ENCODE assay signal across 8 cellular contexts in the genomic region with DNA sequence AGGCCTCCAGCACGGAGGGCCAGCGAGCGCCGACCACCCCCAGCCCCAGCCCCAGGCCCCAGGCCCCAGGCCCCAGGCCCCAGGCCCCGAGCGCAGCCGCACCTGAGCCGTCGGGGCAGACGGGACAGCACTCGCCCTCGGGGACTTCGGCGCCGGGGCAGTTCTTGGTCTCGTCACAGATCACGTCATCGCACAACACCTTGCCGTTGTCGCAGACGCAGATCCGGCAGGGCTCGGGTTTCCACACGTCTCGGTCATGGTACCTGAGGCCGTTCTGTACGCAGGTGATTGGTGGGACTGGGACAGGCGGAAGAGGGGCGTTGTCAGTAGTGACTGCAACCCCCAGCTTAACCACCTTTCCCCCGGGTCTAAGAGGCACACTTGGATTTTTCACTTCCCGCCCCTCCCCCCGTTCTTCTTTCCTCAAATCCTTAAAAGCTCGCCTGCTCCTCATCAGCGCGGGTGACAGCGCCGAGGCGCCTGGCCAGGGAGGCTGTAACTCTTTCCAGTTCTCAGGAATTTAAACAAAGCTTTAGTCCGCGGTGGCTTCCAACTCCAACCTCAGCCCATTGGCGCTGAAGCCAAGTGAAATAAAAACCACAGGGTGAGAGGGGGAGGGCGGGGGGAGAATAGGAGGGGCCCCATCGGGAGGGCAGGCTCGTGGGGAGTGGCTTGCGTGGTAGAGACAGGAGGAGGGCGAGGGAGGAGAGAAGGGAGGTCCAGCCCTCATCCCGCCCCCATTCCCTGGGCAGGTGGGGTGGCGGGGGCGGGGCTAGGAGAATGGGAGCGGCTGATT.
DNase-seq lines count a peak whose midpoint lies in the region; ATAC-seq and TF ChIP-seq lines count a peak whose summit lies in the region.

No MANE protein-coding gene starts in this region.

- no peaks in the 10 kb centered on the region; the same call in 1 of the 2 replicates for H3K4me1 ChIP-seq in iPS DF 6.9 (ENCODE audit: control insufficient read depth, insufficient read depth, low read length)

- H3K4me3 ChIP-seq in NB4 (ENCODE audit: low read depth, low read length) (no peak overlapping the region), iPS DF 6.9 (ENCODE audit: low read length) (peak overlapping the region; percentile 50; the same call in 1 of the 2 replicates), skeletal muscle cell (ENCODE audit: low read depth, low read length) (peak overlapping the region; percentile 98)

- DNase-seq in Ammon's horn (ENCODE audit: low spot score), result peak; percentile 54
- peak; percentile 88 for DNase-seq in GM20000 (ENCODE audit: low spot score)
- peak; percentile 66 for DNase-seq in NB4 (ENCODE audit: low read depth)
- DNase-seq in T-helper 2 cell, result peak; percentile 46 to 83 (median 76)
- peak; percentile 98 for DNase-seq in astrocyte of the hippocampus (ENCODE audit: low read depth, low spot score)
- DNase-seq in iPS DF 6.9 (ENCODE audit: low read depth, low spot score), result no peak
- DNase-seq in skeletal muscle cell (ENCODE audit: low read depth), result peak; percentile 83

- H3K27ac ChIP-seq in iPS DF 6.9 (ENCODE audit: low read length), result no peak overlapping the region

- no peak for TF ChIP-seq POLR2A in NB4 (IDR thresholded peaks at IDR 0.05; ENCODE audit: extremely low read depth, insufficient read length)

- H3K27me3 ChIP-seq in iPS DF 6.9 (ENCODE audit: control insufficient read depth, insufficient read depth, low read length), result no peaks in the 10 kb centered on the region; the same call in 1 of the 2 replicates

- H3K36me3 ChIP-seq in iPS DF 6.9 (ENCODE audit: control insufficient read depth, insufficient read depth, low read length), result peaks cover 14% of the 10 kb centered on the region; the same call in 1 of the 2 replicates

- no peak for ATAC-seq in HG02970 (IDR thresholded peaks at IDR 0.05; ENCODE audit: low FRiP score, unreplicated experiment)

- TF ChIP-seq CTCF in GM20000 (IDR thresholded peaks at IDR 0.05; ENCODE audit: extremely low read depth, missing control alignments) (no peak), NB4 (IDR thresholded peaks at IDR 0.05; ENCODE audit: low read depth, low read length) (no peak)

- no peaks in the 10 kb centered on the region for H3K9me3 ChIP-seq in iPS DF 6.9 (ENCODE audit: control insufficient read depth, insufficient read depth, low read length)

- no CpG with 5 or more reads among the region's 50 CpGs for WGBS in iPS DF 6.9 (ENCODE audit: insufficient coverage, insufficient read length)
